In genomic region chr2:70553334-70553583, GRCh38 we compare ENCODE assay signal across 8 cellular contexts.
DNase-seq lines count a peak whose midpoint lies in the region; ATAC-seq and TF ChIP-seq lines count a peak whose summit lies in the region.

No MANE protein-coding gene starts in this region.

- peaks cover 9% of the 10 kb centered on the region for H3K4me1 ChIP-seq in stomach smooth muscle (ENCODE audit: control insufficient read depth, insufficient read depth, low read length)

- H3K9ac ChIP-seq in stomach smooth muscle (ENCODE audit: low read length in 2 of 2) = peak overlapping the region in 1 of 2 donors; percentile 11

- no peak for TF ChIP-seq POLR2A in NB4 (IDR thresholded peaks at IDR 0.05; ENCODE audit: extremely low read depth, insufficient read length)

- H3K27ac ChIP-seq in stomach smooth muscle (ENCODE audit: low read length) = no peak overlapping the region

- DNase-seq in activated gamma-delta T cell (lab: John Stamatoyannopoulos, UW) = peak; percentile 14
- DNase-seq in activated gamma-delta T cell treated with Interleukin-2 at 50 U/mL for 16 hours = no peak
- no peak for DNase-seq in NB4 (ENCODE audit: low read depth)
- no peak for DNase-seq in astrocyte of the spinal cord (ENCODE audit: low read depth, low spot score)
- peak; percentile 78 for DNase-seq in left kidney (ENCODE audit: low read depth, low spot score)
- no peak for DNase-seq in NCI-H1694 (lab: John Stamatoyannopoulos, UW)

- H3K27me3 ChIP-seq in stomach smooth muscle (ENCODE audit: control insufficient read depth in 1 of 2, insufficient read depth in 2 of 2, low read length in 2 of 2) = peaks cover 40 to 49% of the 10 kb centered on the region in 2 donors

- no peaks in the 10 kb centered on the region for H3K9me3 ChIP-seq in stomach smooth muscle (ENCODE audit: control insufficient read depth in 2 of 2, low read length in 2 of 2)

- no peaks in the 10 kb centered on the region for H3K36me3 ChIP-seq in stomach smooth muscle (ENCODE audit: control insufficient read depth in 2 of 2, insufficient read depth in 2 of 2, low read length in 2 of 2)

- in situ Hi-C loops in astrocyte of the spinal cord (cut with HindIII; ENCODE audit: low sequenced_read_pairs) = no loop called here

- no peak for ATAC-seq in HG02970 (IDR thresholded peaks at IDR 0.05; ENCODE audit: low FRiP score, unreplicated experiment)

- no peak for TF ChIP-seq CTCF in NB4 (IDR thresholded peaks at IDR 0.05; ENCODE audit: low read depth, low read length)
- no peak for TF ChIP-seq CTCF in astrocyte of the spinal cord (IDR thresholded peaks at IDR 0.05; ENCODE audit: low read depth, low read length)

- peak overlapping the region; percentile 69 for H3K4me3 ChIP-seq in NB4 (ENCODE audit: low read depth, low read length)
- H3K4me3 ChIP-seq in astrocyte of the spinal cord (ENCODE audit: low read depth, low read length) = peak overlapping the region; percentile 33
- H3K4me3 ChIP-seq in stomach smooth muscle (ENCODE audit: low read length in 2 of 2) = peak overlapping the region; percentile 50 to 72

Comparison
In these comparisons a context has a peak if more than half of its experiments do, and no peak if none do; other contexts are left out.
1. DNase-seq: peak in activated gamma-delta T cell (single experiment) and left kidney (single experiment); none in activated gamma-delta T cell treated with Interleukin-2 at 50 U/mL for 16 hours (single experiment), NB4 (single experiment), astrocyte of the spinal cord (single experiment) and NCI-H1694 (single experiment).
2. Peak in every context shown above with its lines, with median percentiles within 50 percentile points of each other: H3K4me3 ChIP-seq.